Comparison of ENCODE assay signal across 1 cellular context in the genomic region with DNA sequence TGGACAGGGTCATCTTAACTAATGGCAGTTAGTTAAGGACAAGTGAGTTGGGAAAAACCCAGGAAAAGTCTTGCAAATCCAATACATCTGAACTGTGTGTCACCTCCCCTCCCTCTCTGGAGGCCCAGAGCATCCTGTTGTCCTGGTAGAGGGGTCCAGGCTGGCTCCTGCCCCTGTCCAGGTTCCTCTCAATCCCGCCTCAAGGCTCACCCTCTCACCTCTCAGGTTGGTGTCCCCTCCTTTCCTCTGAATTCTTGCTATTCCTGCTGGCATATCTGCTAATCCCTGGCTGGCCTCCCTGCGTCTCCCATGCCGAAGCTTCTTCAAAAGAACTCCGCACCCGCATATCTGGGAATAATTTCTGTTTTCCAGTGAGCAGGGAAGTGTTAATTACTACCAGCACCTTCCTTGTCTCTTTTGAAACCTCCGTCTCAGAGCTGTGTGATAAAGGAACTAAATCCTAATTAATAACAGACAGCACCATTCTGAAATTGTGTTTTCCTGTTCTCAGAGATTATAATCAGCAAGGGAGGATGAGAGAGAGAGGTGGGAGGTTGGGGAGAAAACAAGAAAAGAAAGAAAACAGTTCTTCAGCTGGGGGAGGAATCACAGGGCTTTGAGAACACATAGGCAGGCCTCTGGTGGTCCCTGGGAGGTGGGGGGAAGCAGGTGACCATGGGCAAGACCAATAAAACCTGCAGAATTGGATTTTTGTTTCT.
TF ChIP-seq lines count a peak whose summit lies in the region.

No MANE protein-coding gene starts in this region.

TF ChIP-seq in WTC11, 78 proteins besides CTCF, POLR2A, EP300 and RAD21 (continued from another document):
- no peak for TF ChIP-seq ESRRA (CRISPR knock-in tag; IDR thresholded peaks at IDR 0.05; ENCODE audit: borderline replicate concordance)
- TF ChIP-seq, protein P1, sequence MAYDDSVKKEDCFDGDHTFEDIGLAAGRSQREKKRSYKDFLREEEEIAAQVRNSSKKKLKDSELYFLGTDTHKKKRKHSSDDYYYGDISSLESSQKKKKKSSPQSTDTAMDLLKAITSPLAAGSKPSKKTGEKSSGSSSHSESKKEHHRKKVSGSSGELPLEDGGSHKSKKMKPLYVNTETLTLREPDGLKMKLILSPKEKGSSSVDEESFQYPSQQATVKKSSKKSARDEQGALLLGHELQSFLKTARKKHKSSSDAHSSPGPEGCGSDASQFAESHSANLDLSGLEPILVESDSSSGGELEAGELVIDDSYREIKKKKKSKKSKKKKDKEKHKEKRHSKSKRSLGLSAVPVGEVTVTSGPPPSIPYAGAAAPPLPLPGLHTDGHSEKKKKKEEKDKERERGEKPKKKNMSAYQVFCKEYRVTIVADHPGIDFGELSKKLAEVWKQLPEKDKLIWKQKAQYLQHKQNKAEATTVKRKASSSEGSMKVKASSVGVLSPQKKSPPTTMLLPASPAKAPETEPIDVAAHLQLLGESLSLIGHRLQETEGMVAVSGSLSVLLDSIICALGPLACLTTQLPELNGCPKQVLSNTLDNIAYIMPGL (CRISPR knock-in tag; IDR thresholded peaks at IDR 0.05): no peak
- no peak for TF ChIP-seq SOX15 (CRISPR knock-in tag; IDR thresholded peaks at IDR 0.05)
- no peak for TF ChIP-seq SMAD3 (CRISPR knock-in tag; IDR thresholded peaks at IDR 0.05; ENCODE audit: borderline replicate concordance)
TF ChIP-seq in WTC11: peak in this region for 0.
